ENCODE assay signal across 2 cellular contexts in genomic region chr12:6987956-6988573, GRCh38.
TF ChIP-seq lines count a peak whose summit lies in the region.

No MANE protein-coding gene starts in this region.

TF ChIP-seq in liver, 16 proteins besides CTCF, POLR2A, EP300 and RAD21:
- no peak for TF ChIP-seq NR2F2 (IDR thresholded peaks at IDR 0.05)
- TF ChIP-seq TAF1 (conservative IDR thresholded peaks at IDR 0.05) = no peak
- TF ChIP-seq FOXA2 (IDR thresholded peaks at IDR 0.05) = peak; percentile 67
- TF ChIP-seq YY1 (IDR thresholded peaks at IDR 0.05) = no peak

TF ChIP-seq in HepG2, 621 proteins besides CTCF, POLR2A, EP300 and RAD21:
- no peak for TF ChIP-seq ZNF432 (CRISPR knock-in tag; IDR thresholded peaks at IDR 0.05; ENCODE audit: borderline replicate concordance)
- TF ChIP-seq MEF2D (CRISPR knock-in tag; IDR thresholded peaks at IDR 0.05) = no peak
- TF ChIP-seq FOXA3 (CRISPR knock-in tag; IDR thresholded peaks at IDR 0.05) = no peak
